ENCODE assay signal across 8 cellular contexts in the genomic region with DNA sequence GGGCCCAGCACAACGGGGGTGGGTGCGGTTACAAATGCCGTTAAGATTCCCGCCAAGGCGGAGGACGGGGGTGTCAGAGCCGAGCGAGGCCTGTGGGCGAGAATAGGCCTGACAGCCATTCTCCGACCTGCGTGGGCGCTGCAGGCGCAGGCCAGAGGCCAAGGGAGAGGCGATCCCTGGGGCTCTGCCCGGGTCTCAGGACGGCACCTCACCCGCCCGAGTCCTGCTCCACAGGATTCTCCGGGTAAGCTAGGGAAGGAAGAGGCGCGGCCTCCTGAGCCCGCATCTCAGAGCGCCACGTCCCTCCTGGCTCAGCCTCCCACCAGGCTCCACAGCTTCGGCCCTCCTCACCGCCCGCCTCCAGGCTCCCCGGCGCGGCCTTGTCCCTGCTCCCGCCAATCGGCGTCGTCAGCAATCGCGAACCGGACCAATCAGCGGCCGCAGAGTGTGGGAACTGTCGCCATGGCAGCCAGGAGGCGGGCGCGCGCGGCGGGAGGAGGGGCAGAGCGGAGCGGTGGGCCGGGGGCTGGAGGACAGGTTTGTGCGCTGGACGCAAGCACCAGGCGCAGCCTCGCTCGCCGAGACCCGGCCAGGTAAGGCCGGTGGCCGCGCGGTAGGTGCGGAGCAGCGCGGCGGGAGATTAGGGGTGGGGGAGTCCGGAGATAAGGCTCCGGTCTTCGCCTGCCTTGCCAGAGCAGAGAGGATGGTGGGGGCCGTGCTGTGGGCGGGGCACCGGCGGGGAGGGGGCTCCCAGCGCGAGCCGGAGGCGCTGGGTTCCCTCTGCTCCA. TPM values are rescaled to one million over a fixed set of nuclear protein-coding genes. Genes with fewer than 3 reads are reported as not detected.
DNase-seq lines count a peak whose midpoint lies in the region; ATAC-seq and TF ChIP-seq lines count a peak whose summit lies in the region.

Gene NUCB2 (plus strand): TSS at position 504 of the 788 bp plus-strand sequence. CDS start 18,585 bp downstream, outside the sequence.

- no peak for TF ChIP-seq CTCF in lung (IDR thresholded peaks at IDR 0.05; ENCODE audit: control extremely low read depth, extremely low read depth)

- peak within 1 kb of the TSS; percentile 76 for H3K27ac ChIP-seq in CD8-positive, alpha-beta memory T cell (ENCODE audit: low read depth, low read length)
- peak within 1 kb of the TSS; percentile 92 to 95 for H3K27ac ChIP-seq in lung (ENCODE audit: low read depth in 1 of 2, low read length in 1 of 2)

- no peaks in the 10 kb centered on the region for H3K27me3 ChIP-seq in CD8-positive, alpha-beta memory T cell (ENCODE audit: insufficient read depth, low read length, poor library complexity, severe bottlenecking)
- no peaks in the 10 kb centered on the region for H3K27me3 ChIP-seq in lung (ENCODE audit: control insufficient read depth, insufficient read depth)

- H3K27ac Mint-ChIP-seq in CD8-positive, alpha-beta memory T cell = peak within 1 kb of the TSS; percentile 76 to 98 (median 86)

- peaks cover 34 to 61% (median 38%) of the 10 kb centered on the region in 3 donors for H3K4me1 Mint-ChIP-seq in CD8-positive, alpha-beta memory T cell

- peaks cover 31% of the 10 kb centered on the region for H3K4me1 ChIP-seq in CD8-positive, alpha-beta memory T cell (ENCODE audit: insufficient read depth, low read length)
- H3K4me1 ChIP-seq in lung (ENCODE audit: control insufficient read depth in 2 of 2, insufficient read depth in 2 of 2, low read length in 2 of 2) = peaks cover 0 to 2% of the 10 kb centered on the region in 2 donors

- no peaks in the 10 kb centered on the region for H3K27me3 Mint-ChIP-seq in CD8-positive, alpha-beta memory T cell

- peaks cover 0 to 17% (median 1%) of the 10 kb centered on the region in 3 donors for H3K36me3 Mint-ChIP-seq in CD8-positive, alpha-beta memory T cell

- POLR2A ChIA-PET in CD8-positive, alpha-beta memory T cell (lab: Charles Lee) = interaction anchor here (1.5 to 2.3 kb wide), 4 partner anchors 9 to 77 kb away, joined by 4 to 17 read pairs (median 7); partner anchors contain the start of gene PIK3C2A

- peak within 1 kb of the TSS; percentile 90 for H3K4me3 ChIP-seq in CD8-positive, alpha-beta memory T cell (ENCODE audit: low read length)
- peak within 1 kb of the TSS; percentile 95 for H3K4me3 ChIP-seq in lung

- CTCF ChIA-PET in CD8-positive, alpha-beta memory T cell (lab: Charles Lee) = interaction anchor here (1.1 to 1.4 kb wide), 4 partner anchors 9 to 76 kb away, joined by 3 to 7 read pairs (median 4); no protein-coding TSS in a partner anchor

- H3K36me3 ChIP-seq in CD8-positive, alpha-beta memory T cell (ENCODE audit: insufficient read depth, low read length) = no peaks in the 10 kb centered on the region
- no peaks in the 10 kb centered on the region for H3K36me3 ChIP-seq in lung (ENCODE audit: control insufficient read depth in 2 of 2, insufficient read depth in 2 of 2, low read length in 2 of 2)

- DNase-seq in CD8-positive, alpha-beta memory T cell = peak; percentile 93 to 97 (median 95)
- peak; percentile 78 for DNase-seq in HS-5 (ENCODE audit: low read depth)
- peak; percentile 96 for DNase-seq in NK-92 treated with Interleukin-12 subunit alpha and Interleukin-12 subunit beta, amount 100 ng/mL, for 24 hours (lab: John Stamatoyannopoulos, UW)
- peak; percentile 98 for DNase-seq in activated CD8-positive, alpha-beta memory T cell treated with anti-CD3 and anti-CD28 coated beads for 24 hours
- peak; percentile 94 for DNase-seq in effector CD8-positive, alpha-beta T cell (lab: John Stamatoyannopoulos, UW)
- peak; percentile 98 for DNase-seq in lung (ENCODE audit: low spot score)
- peak; percentile 89 to 95 (median 93) for DNase-seq in stimulated activated CD4-positive, alpha-beta T cell treated with anti-CD3 and anti-CD28 coated beads, TNF-alpha, amount 100 ng/mL, for 4 hours (ENCODE audit: low read depth in 3 of 3)

- WGBS in lung, 2 donors = 1% methylated on average over 56 to 75 of the region's 75 CpGs

- H3K9me3 ChIP-seq in CD8-positive, alpha-beta memory T cell (ENCODE audit: low read length) = no peaks in the 10 kb centered on the region
- no peaks in the 10 kb centered on the region for H3K9me3 ChIP-seq in lung (ENCODE audit: control insufficient read depth in 2 of 2, insufficient read depth in 1 of 2, low read length in 1 of 2)

- peak within 1 kb of the TSS; percentile 79 to 99 (median 83) for H3K4me3 Mint-ChIP-seq in CD8-positive, alpha-beta memory T cell

- no peaks in the 10 kb centered on the region for H3K9me3 Mint-ChIP-seq in CD8-positive, alpha-beta memory T cell

- ATAC-seq in GM19468 (IDR thresholded peaks at IDR 0.05; ENCODE audit: extremely low read depth, unreplicated experiment) (peak; percentile 93), lung (ENCODE audit: insufficient read depth, low FRiP score) (peak; percentile 99)

RNA-seq across cellular contexts. Expression of gene NUCB2, which starts in this region (rescaled TPM):
- 10 to 100 TPM; 30.3 to 33.3 TPM for total RNA-seq in CD8-positive, alpha-beta memory T cell
- polyA plus RNA-seq in CD8-positive, alpha-beta memory T cell = 218 TPM
- total RNA-seq in lung = 100 to 1,000 TPM in 1 of 2 donors, 10 to 100 TPM in 1; 73.6 to 136 TPM
- 100 to 1,000 TPM; 101 to 131 TPM for polyA plus RNA-seq in lung

Comparison
In these comparisons a context has a peak if more than half of its experiments do, and no peak if none do; other contexts are left out.
1. Peak in every context shown above with its lines: DNase-seq, ATAC-seq, H3K4me3 ChIP-seq and H3K27ac ChIP-seq.